In genomic region chr19:50204811-50205675, GRCh38 we compare ENCODE assay signal across 10 cellular contexts. TPM values are rescaled to one million over a fixed set of nuclear protein-coding genes. Genes with fewer than 3 reads are reported as not detected.
DNase-seq lines count a peak whose midpoint lies in the region; ATAC-seq and TF ChIP-seq lines count a peak whose summit lies in the region.
"Had no signal": no experiment of that assay in that cellular context is flagged by ENCODE, and none has a peak within 500 bp of the region (broad histone marks: within the 10 kb centered on the region; RNA-seq: fewer than 3 reads in every experiment).

No MANE protein-coding gene starts in this region.

- H4K8ac ChIP-seq in H9 (replicated peaks; ENCODE audit: insufficient read length, low read depth, low read length): no peak overlapping the region

- no peaks in the 10 kb centered on the region for H3K79me2 ChIP-seq in H9 (ENCODE audit: insufficient read depth, low read length)

- H3K23ac ChIP-seq in H9 (ENCODE audit: insufficient read length, low read depth, low read length): no peak overlapping the region

- peak overlapping the region; percentile 69 to 80 for H3K4me3 Mint-ChIP-seq in H9

- H2BK120ac ChIP-seq in H9 (ENCODE audit: low read depth, low read length, poor library complexity, severe bottlenecking): no peak overlapping the region

- H4K5ac ChIP-seq in H9 (ENCODE audit: insufficient read length, low read depth, low read length): no peak overlapping the region

- H2BK5ac ChIP-seq in H9 (ENCODE audit: insufficient read length, low read length): no peak overlapping the region

- H3K9ac ChIP-seq in H9 (ENCODE audit: extremely low read depth, insufficient read length, low read length): no peak overlapping the region

- no peak overlapping the region for H2AK5ac ChIP-seq in H9 (ENCODE audit: insufficient read length, low read length)

- H3K27me3 Mint-ChIP-seq in H9 (ENCODE audit: low read depth): peaks cover 36% of the 10 kb centered on the region

- H3K27ac ChIP-seq in H9 (ENCODE audit: insufficient read length, low read depth, low read length) (no peak overlapping the region), prostate gland (peak overlapping the region; percentile 69 to 72)

- H3K27me3 ChIP-seq in H9 (ENCODE audit: insufficient read depth, low read length): no peaks in the 10 kb centered on the region
- H3K27me3 ChIP-seq in prostate gland (replicated peaks; ENCODE audit: insufficient read depth): no peaks in the 10 kb centered on the region

- H3K79me1 ChIP-seq in H9 (ENCODE audit: insufficient read depth, low read depth, low read length, poor library complexity, severe bottlenecking): no peaks in the 10 kb centered on the region

- no peak overlapping the region for H2AFZ ChIP-seq in H9 (ENCODE audit: low read length)

- no peak for ATAC-seq in HG03159 (IDR thresholded peaks at IDR 0.05; ENCODE audit: unreplicated experiment)
- no peak for ATAC-seq in HG02642 (IDR thresholded peaks at IDR 0.05; ENCODE audit: poor library complexity, unreplicated experiment)
- ATAC-seq in HG03097 (IDR thresholded peaks at IDR 0.05; ENCODE audit: low FRiP score, unreplicated experiment): no peak

- H3K36me3 Mint-ChIP-seq in H9 (ENCODE audit: insufficient read depth in 1 of 3, low read depth in 3 of 3): peaks cover 0 to 2% (median 0%) of the 10 kb centered on the region in 3 experiments; a peak in 2 of 7 replicates

- no peaks in the 10 kb centered on the region for H3K9me3 Mint-ChIP-seq in H9

- peaks cover 9% of the 10 kb centered on the region for H3K23me2 ChIP-seq in H9 (ENCODE audit: insufficient read length, low read depth, low read length, poor library complexity, severe bottlenecking)

- H3K14ac ChIP-seq in H9 (ENCODE audit: insufficient read depth, low read length): no peak overlapping the region

- peak overlapping the region; percentile 20 for H3K4me2 ChIP-seq in H9 (ENCODE audit: insufficient read depth, insufficient read length, low read length)

- H4K91ac ChIP-seq in H9 (ENCODE audit: insufficient read length, low read depth, low read length): no peak overlapping the region

- H3K9me3 ChIP-seq in H9 (ENCODE audit: control insufficient read depth, low read depth, low read length): no peaks in the 10 kb centered on the region
- no peaks in the 10 kb centered on the region for H3K9me3 ChIP-seq in prostate gland

- H3K4me3 ChIP-seq in prostate gland: peak overlapping the region; percentile 20 to 34

- no CpG with 5 or more reads among the region's 49 CpGs for WGBS in H9 (ENCODE audit: extremely low coverage, insufficient read length, low lambda C conversion rate)
- WGBS in prostate gland: 11% methylated on average over 34 of the region's 49 CpGs

- H2BK12ac ChIP-seq in H9 (ENCODE audit: insufficient read length, low read depth, low read length): no peak overlapping the region

- intact Hi-C loops in cardiac septum (cut with DNase I): no loop called here
- intact Hi-C loops in prostate gland (cut with DNase I): no loop called here

- H3K56ac ChIP-seq in H9 (ENCODE audit: insufficient read length, low read depth, low read length): no peak overlapping the region

- TF ChIP-seq CTCF in H9 (conservative IDR thresholded peaks at IDR 0.05) (no peak), prostate gland (IDR thresholded peaks at IDR 0.05) (no peak)

- H3K4me1 Mint-ChIP-seq in H9: peaks cover 3 to 18% of the 10 kb centered on the region in 2 experiments

- no peak overlapping the region for H2BK20ac ChIP-seq in H9 (ENCODE audit: low read depth, low read length, poor library complexity, severe bottlenecking)

- TF ChIP-seq POLR2A in prostate gland (IDR thresholded peaks at IDR 0.05): peak; percentile 79

- no peak overlapping the region for H2BK15ac ChIP-seq in H9 (ENCODE audit: low read depth, low read length)

- no peak overlapping the region for H3K4ac ChIP-seq in H9 (ENCODE audit: low read depth, low read length)

- peak overlapping the region in 1 of 3 experiments; percentile 88; a peak in 2 of 7 replicates for H3K27ac Mint-ChIP-seq in H9
- H3K27ac Mint-ChIP-seq: naive thymus-derived CD8-positive, alpha-beta T cell had no signal

- no peak overlapping the region for H3T11ph ChIP-seq in H9 (ENCODE audit: low read length)

- H3K4me1 ChIP-seq in H9 (ENCODE audit: insufficient read depth, low read length) (no peaks in the 10 kb centered on the region), prostate gland (replicated peaks) (no peaks in the 10 kb centered on the region)

- no peaks in the 10 kb centered on the region for H3K36me3 ChIP-seq in prostate gland

- DNase-seq in H9 (peak; percentile 96), NCI-H526 (lab: John Stamatoyannopoulos, UW) (peak; percentile 74 to 93), cardiac septum (ENCODE audit: low spot score) (peak; percentile 80), prostate gland (ENCODE audit: low spot score) (peak; percentile 83)
- DNase-seq in activated naive CD4-positive, alpha-beta T cell treated with Interleukin-2 at 50 U/mL for 16 hours: no peak
- DNase-seq: amniotic stem cell had no signal

- peak overlapping the region; percentile 23 for H3K18ac ChIP-seq in H9 (ENCODE audit: insufficient read length, low read depth, low read length)

- no peaks in the 10 kb centered on the region for H4K20me1 ChIP-seq in H9 (ENCODE audit: control insufficient read depth, insufficient read depth, insufficient read length)

RNA-seq across cellular contexts. Expression of gene MYH14, which starts 1.6 kb away (rescaled TPM):
- total RNA-seq in H9 (2021) (27.7 and 28.6 TPM in 2 replicates), cardiac septum (85.4 TPM), prostate gland (10 to 100 TPM; 27.0 to 31.5 TPM)
- total RNA-seq: naive thymus-derived CD8-positive, alpha-beta T cell had no signal

RNA-seq across cellular contexts. Expression of gene IZUMO2, which starts 42.0 kb away (rescaled TPM):
- total RNA-seq in H9 (2021): 0.81 TPM in 1 of 2 replicates, not detected in the other
- total RNA-seq in cardiac septum: not detected
- 1 to 10 TPM in 1 of 2 donors, not detected in 1; 1.1 TPM for total RNA-seq in prostate gland
- total RNA-seq: naive thymus-derived CD8-positive, alpha-beta T cell had no signal
